ENCODE assay signal across 6 cellular contexts in genomic region chr12:55816876-55817351, GRCh38. TPM values are rescaled to one million over a fixed set of nuclear protein-coding genes. Genes with fewer than 3 reads are reported as not detected.
A peak's percentile ranks its signal among the peaks of the same experiment; 100 is the strongest.
DNase-seq lines count a peak whose midpoint lies in the region; ATAC-seq lines count a peak whose summit lies in the region.

No MANE protein-coding gene starts in this region.

- H3K9me3 ChIP-seq in iPS-20b (ENCODE audit: insufficient read depth, low read depth, low read length), result no peaks in the 10 kb centered on the region

- no peaks in the 10 kb centered on the region for H3K9me3 Mint-ChIP-seq in activated CD4-positive, alpha-beta memory T cell treated with anti-CD3 and anti-CD28 coated beads, Interleukin-2, amount 10 ng/mL, durations not matched to agents 7 days and 5 days

- no peak for ATAC-seq in GM18868 (IDR thresholded peaks at IDR 0.05; ENCODE audit: unreplicated experiment)

- no peak overlapping the region for H3K4me3 Mint-ChIP-seq in activated CD4-positive, alpha-beta memory T cell treated with anti-CD3 and anti-CD28 coated beads, Interleukin-2, amount 10 ng/mL, durations not matched to agents 7 days and 5 days

- peak overlapping the region; percentile 95 for H3K4me3 ChIP-seq in iPS-20b (ENCODE audit: low read length)

- H3K27me3 Mint-ChIP-seq in activated CD4-positive, alpha-beta memory T cell treated with anti-CD3 and anti-CD28 coated beads, Interleukin-2, amount 10 ng/mL, durations not matched to agents 7 days and 5 days, result no peaks in the 10 kb centered on the region

- DNase-seq in AG08396 (ENCODE audit: low spot score) (peak; percentile 27), OCI-M1 (lab: John Stamatoyannopoulos, UW) (peak; percentile 43), KG1 (lab: John Stamatoyannopoulos, UW) (no peak)
- DNase-seq in activated CD4-positive, alpha-beta memory T cell treated with anti-CD3 and anti-CD28 coated beads, Interleukin-2, amount 10 ng/mL, durations not matched to agents 7 days and 5 days, result no peak

- peaks cover 54% of the 10 kb centered on the region for H3K36me3 Mint-ChIP-seq in activated CD4-positive, alpha-beta memory T cell treated with anti-CD3 and anti-CD28 coated beads, Interleukin-2, amount 10 ng/mL, durations not matched to agents 7 days and 5 days (ENCODE audit: low read depth)

- H3K27ac ChIP-seq in iPS-20b (ENCODE audit: low read length), result peak overlapping the region; percentile 89

- peaks cover 16% of the 10 kb centered on the region; the same call in 1 of the 2 replicates for H3K4me1 ChIP-seq in iPS-20b (ENCODE audit: insufficient read depth, low read length)

- H3K27ac Mint-ChIP-seq in activated CD4-positive, alpha-beta memory T cell treated with anti-CD3 and anti-CD28 coated beads, Interleukin-2, amount 10 ng/mL, durations not matched to agents 7 days and 5 days, result no peak overlapping the region

- H3K27me3 ChIP-seq in iPS-20b (ENCODE audit: insufficient read depth, low read length), result no peaks in the 10 kb centered on the region

- H3K4me1 Mint-ChIP-seq in activated CD4-positive, alpha-beta memory T cell treated with anti-CD3 and anti-CD28 coated beads, Interleukin-2, amount 10 ng/mL, durations not matched to agents 7 days and 5 days, result peaks cover 49% of the 10 kb centered on the region

- peaks cover 56% of the 10 kb centered on the region for H3K36me3 ChIP-seq in iPS-20b (ENCODE audit: insufficient read depth, low read depth, low read length)

- CTCF ChIA-PET in activated CD4-positive, alpha-beta memory T cell treated with anti-CD3 and anti-CD28 coated beads, Interleukin-2, amount 10 ng/mL, durations not matched to agents 7 days and 5 days (lab: Charles Lee), result interaction anchor here (0.8 to 5.1 kb wide), 17 partner anchors 10 to 405 kb away, joined by 3 to 51 read pairs (median 5); partner anchors contain the start of genes DGKA, DNAJC14, ESYT1 and GDF11

- H3K9ac ChIP-seq in iPS-20b (ENCODE audit: low read depth, low read length), result peak overlapping the region; percentile 98

- POLR2A ChIA-PET in activated CD4-positive, alpha-beta memory T cell treated with anti-CD3 and anti-CD28 coated beads, Interleukin-2, amount 10 ng/mL, durations not matched to agents 7 days and 5 days (lab: Charles Lee), result interaction anchor here (0.7 to 5.8 kb wide), 26 partner anchors 8 to 543 kb away, joined by 3 to 105 read pairs (median 8); partner anchors contain the start of genes BLOC1S1, CD63, CNPY2 and DGKA

RNA-seq across cellular contexts. Expression of gene SARNP, which starts 0.6 kb away (rescaled TPM):
- total RNA-seq in activated CD4-positive, alpha-beta memory T cell treated with anti-CD3 and anti-CD28 coated beads, Interleukin-2, amount 10 ng/mL, durations not matched to agents 7 days and 5 days, result 10 to 100 TPM; 88.3 to 88.6 TPM

RNA-seq across cellular contexts. Expression of gene ORMDL2, which starts 0.9 kb away (rescaled TPM):
- total RNA-seq in activated CD4-positive, alpha-beta memory T cell treated with anti-CD3 and anti-CD28 coated beads, Interleukin-2, amount 10 ng/mL, durations not matched to agents 7 days and 5 days, result 10 to 100 TPM; 56.3 to 60.2 TPM

RNA-seq across cellular contexts. Expression of gene DNAJC14, which starts 12.5 kb away (rescaled TPM):
- 10 to 100 TPM; 32.3 to 32.5 TPM for total RNA-seq in activated CD4-positive, alpha-beta memory T cell treated with anti-CD3 and anti-CD28 coated beads, Interleukin-2, amount 10 ng/mL, durations not matched to agents 7 days and 5 days

RNA-seq across cellular contexts. Expression of gene MMP19, which starts 25.8 kb away (rescaled TPM):
- not detected for total RNA-seq in activated CD4-positive, alpha-beta memory T cell treated with anti-CD3 and anti-CD28 coated beads, Interleukin-2, amount 10 ng/mL, durations not matched to agents 7 days and 5 days

Comparison
In these comparisons a context has a peak if more than half of its experiments do, and no peak if none do; other contexts are left out.
1. DNase-seq: peak in AG08396 (single experiment) and OCI-M1 (single experiment); none in KG1 (single experiment) and activated CD4-positive, alpha-beta memory T cell treated with anti-CD3 and anti-CD28 coated beads, Interleukin-2, amount 10 ng/mL, durations not matched to agents 7 days and 5 days (single experiment).